In genomic region chr6:112044196-112044595, GRCh38 we compare ENCODE assay signal across 1 cellular context.
TF ChIP-seq lines count a peak whose summit lies in the region.

No MANE protein-coding gene starts in this region.

TF ChIP-seq in HepG2, 621 proteins besides CTCF, POLR2A, EP300 and RAD21:
- TF ChIP-seq PRDM4 (CRISPR knock-in tag; IDR thresholded peaks at IDR 0.05; ENCODE audit: borderline replicate concordance) (no peak), GRHL1 (CRISPR knock-in tag; conservative IDR thresholded peaks at IDR 0.05) (no peak), NFATC3 (CRISPR knock-in tag; IDR thresholded peaks at IDR 0.05) (no peak), GTF2F1 (IDR thresholded peaks at IDR 0.05; ENCODE audit: low read length) (no peak), ZBTB33 (CRISPR knock-in tag; IDR thresholded peaks at IDR 0.05) (no peak), CHD2 (IDR thresholded peaks at IDR 0.05; ENCODE audit: low read depth, low read length) (no peak), HNRNPLL (IDR thresholded peaks at IDR 0.05; ENCODE audit: low read depth, low read length, poor library complexity, severe bottlenecking) (no peak), RNF2 (conservative IDR thresholded peaks at IDR 0.05; ENCODE audit: low read depth) (no peak), ZFP41 (CRISPR knock-in tag; IDR thresholded peaks at IDR 0.05; ENCODE audit: borderline replicate concordance) (no peak), SPEN (CRISPR knock-in tag; IDR thresholded peaks at IDR 0.05; ENCODE audit: low read depth) (no peak), FOSL1 (CRISPR knock-in tag; IDR thresholded peaks at IDR 0.05; ENCODE audit: borderline replicate concordance) (no peak), HNRNPK (IDR thresholded peaks at IDR 0.05; ENCODE audit: low read depth, low read length, poor library complexity, severe bottlenecking) (no peak), PCBP2 (optimal IDR thresholded peaks at IDR 0.05; ENCODE audit: low read depth, low read length, poor library complexity, severe bottlenecking) (no peak), NFIB (CRISPR knock-in tag; IDR thresholded peaks at IDR 0.05; ENCODE audit: borderline replicate concordance) (no peak), ZNF446 (CRISPR knock-in tag; IDR thresholded peaks at IDR 0.05) (no peak), NR2F2 (IDR thresholded peaks at IDR 0.05; ENCODE audit: borderline replicate concordance, low read depth) (no peak), FOXP4 (CRISPR knock-in tag; IDR thresholded peaks at IDR 0.05) (no peak), ZNF572 (CRISPR knock-in tag; IDR thresholded peaks at IDR 0.05) (no peak)
